1 cellular context compared by ENCODE assay signal in genomic region chr3:100002599-100003350, GRCh38.
TF ChIP-seq lines count a peak whose summit lies in the region.

No MANE protein-coding gene starts in this region.

TF ChIP-seq in HepG2, 621 proteins besides CTCF, POLR2A, EP300 and RAD21 (continued from another document):
- TF ChIP-seq ZHX1 (CRISPR knock-in tag; IDR thresholded peaks at IDR 0.05; ENCODE audit: low read depth) (0 out of 2 replicates have a peak, but pooled peaks have one; percentile 57), RORA (CRISPR knock-in tag; IDR thresholded peaks at IDR 0.05) (no peak), ZNF737 (CRISPR knock-in tag; IDR thresholded peaks at IDR 0.05; ENCODE audit: borderline replicate concordance) (no peak), KAT8 (CRISPR knock-in tag; IDR thresholded peaks at IDR 0.05) (peak; percentile 45; the same call in 1 of the 2 replicates), ZBTB7A (CRISPR knock-in tag; IDR thresholded peaks at IDR 0.05) (no peak), TARDBP (CRISPR knock-in tag; IDR thresholded peaks at IDR 0.05) (peak; percentile 46; the same call in 1 of the 2 replicates), ZNF337 (CRISPR knock-in tag; IDR thresholded peaks at IDR 0.05; ENCODE audit: borderline replicate concordance, low read depth) (no peak), SAP130 (CRISPR knock-in tag; IDR thresholded peaks at IDR 0.05; ENCODE audit: low read depth) (peak; percentile 54), SOX5 (CRISPR knock-in tag; IDR thresholded peaks at IDR 0.05; ENCODE audit: borderline replicate concordance) (peak; percentile 58; the same call in 1 of the 2 replicates), ASH2L (IDR thresholded peaks at IDR 0.05; ENCODE audit: insufficient read length, low read depth, low read length) (peak; percentile 30), KDM1A (CRISPR knock-in tag; IDR thresholded peaks at IDR 0.05) (0 out of 2 replicates have a peak, but pooled peaks have one; percentile 8), NKX3-1 (CRISPR knock-in tag; IDR thresholded peaks at IDR 0.05) (no peak), ZNF605 (CRISPR knock-in tag; IDR thresholded peaks at IDR 0.05) (no peak), FOXO4 (CRISPR knock-in tag; conservative IDR thresholded peaks at IDR 0.05) (no peak), FOXK1 (CRISPR knock-in tag; IDR thresholded peaks at IDR 0.05; ENCODE audit: borderline replicate concordance, low read depth) (peak; percentile 47; the same call in 1 of the 2 replicates), ZNF775 (CRISPR knock-in tag; IDR thresholded peaks at IDR 0.05; ENCODE audit: borderline replicate concordance) (no peak), MIER2 (CRISPR knock-in tag; IDR thresholded peaks at IDR 0.05) (no peak), ZNF749 (CRISPR knock-in tag; IDR thresholded peaks at IDR 0.05; ENCODE audit: borderline replicate concordance) (no peak), POGZ (CRISPR knock-in tag; IDR thresholded peaks at IDR 0.05) (peak; percentile 17; the same call in 1 of the 2 replicates), SALL1 (CRISPR knock-in tag; IDR thresholded peaks at IDR 0.05) (0 out of 2 replicates have a peak, but pooled peaks have one; percentile 41), JUND (CRISPR knock-in tag; IDR thresholded peaks at IDR 0.05) (peak; percentile 56; the same call in 1 of the 2 replicates)
TF ChIP-seq in HepG2: peak in this region for 69.
